Comparison of ENCODE assay signal across 1 cellular context in the genomic region with DNA sequence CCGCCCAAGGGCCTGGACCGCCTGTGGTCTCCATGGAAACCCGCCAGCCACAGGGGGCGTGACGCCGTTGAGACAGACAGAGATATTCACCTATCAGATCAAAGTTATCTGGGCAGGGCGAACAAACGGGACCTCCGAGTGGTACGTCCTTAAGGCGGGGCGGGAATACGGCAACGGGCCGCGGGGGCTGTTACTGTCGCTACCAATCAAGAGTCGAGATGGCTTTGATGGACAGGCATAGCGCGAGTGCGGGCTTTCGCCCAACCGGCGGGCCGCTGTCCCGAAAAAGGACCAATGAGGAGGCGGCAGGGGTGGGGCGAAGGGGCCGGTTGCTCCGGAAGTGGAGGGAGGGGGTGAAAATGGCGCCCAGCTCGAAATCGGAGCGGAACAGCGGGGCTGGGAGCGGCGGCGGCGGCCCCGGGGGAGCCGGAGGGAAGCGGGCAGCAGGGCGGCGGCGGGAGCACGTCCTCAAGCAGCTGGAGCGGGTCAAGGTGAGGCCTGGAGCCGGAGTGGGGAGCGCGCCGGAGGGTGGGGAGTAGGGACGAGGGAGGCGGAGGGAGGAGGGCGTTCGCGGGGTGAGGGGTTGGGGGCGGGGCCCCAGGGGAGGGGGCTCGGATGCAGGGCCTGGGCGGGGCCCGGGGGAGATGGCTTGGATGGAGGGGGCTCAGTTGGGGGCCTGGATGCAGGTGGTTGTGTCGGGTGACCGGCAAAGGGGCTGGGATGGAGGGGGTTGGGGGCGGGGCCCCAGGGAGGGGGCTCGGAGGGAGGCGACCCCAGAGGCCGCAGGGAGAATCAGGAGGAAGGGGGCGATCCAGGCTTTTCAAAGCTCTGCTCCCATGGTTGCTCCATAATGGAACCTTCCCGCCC.
TF ChIP-seq lines count a peak whose summit lies in the region.

A gene with protein sequence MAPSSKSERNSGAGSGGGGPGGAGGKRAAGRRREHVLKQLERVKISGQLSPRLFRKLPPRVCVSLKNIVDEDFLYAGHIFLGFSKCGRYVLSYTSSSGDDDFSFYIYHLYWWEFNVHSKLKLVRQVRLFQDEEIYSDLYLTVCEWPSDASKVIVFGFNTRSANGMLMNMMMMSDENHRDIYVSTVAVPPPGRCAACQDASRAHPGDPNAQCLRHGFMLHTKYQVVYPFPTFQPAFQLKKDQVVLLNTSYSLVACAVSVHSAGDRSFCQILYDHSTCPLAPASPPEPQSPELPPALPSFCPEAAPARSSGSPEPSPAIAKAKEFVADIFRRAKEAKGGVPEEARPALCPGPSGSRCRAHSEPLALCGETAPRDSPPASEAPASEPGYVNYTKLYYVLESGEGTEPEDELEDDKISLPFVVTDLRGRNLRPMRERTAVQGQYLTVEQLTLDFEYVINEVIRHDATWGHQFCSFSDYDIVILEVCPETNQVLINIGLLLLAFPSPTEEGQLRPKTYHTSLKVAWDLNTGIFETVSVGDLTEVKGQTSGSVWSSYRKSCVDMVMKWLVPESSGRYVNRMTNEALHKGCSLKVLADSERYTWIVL (plus strand): TSS at position 356 of the 867 bp plus-strand sequence. CDS start 4 bp downstream, at position 360.

TF ChIP-seq in HepG2, 621 proteins besides CTCF, POLR2A, EP300 and RAD21 (continued from another document):
- TF ChIP-seq, protein P1, sequence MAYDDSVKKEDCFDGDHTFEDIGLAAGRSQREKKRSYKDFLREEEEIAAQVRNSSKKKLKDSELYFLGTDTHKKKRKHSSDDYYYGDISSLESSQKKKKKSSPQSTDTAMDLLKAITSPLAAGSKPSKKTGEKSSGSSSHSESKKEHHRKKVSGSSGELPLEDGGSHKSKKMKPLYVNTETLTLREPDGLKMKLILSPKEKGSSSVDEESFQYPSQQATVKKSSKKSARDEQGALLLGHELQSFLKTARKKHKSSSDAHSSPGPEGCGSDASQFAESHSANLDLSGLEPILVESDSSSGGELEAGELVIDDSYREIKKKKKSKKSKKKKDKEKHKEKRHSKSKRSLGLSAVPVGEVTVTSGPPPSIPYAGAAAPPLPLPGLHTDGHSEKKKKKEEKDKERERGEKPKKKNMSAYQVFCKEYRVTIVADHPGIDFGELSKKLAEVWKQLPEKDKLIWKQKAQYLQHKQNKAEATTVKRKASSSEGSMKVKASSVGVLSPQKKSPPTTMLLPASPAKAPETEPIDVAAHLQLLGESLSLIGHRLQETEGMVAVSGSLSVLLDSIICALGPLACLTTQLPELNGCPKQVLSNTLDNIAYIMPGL (CRISPR knock-in tag; IDR thresholded peaks at IDR 0.05; ENCODE audit: borderline replicate concordance in 1 of 2, low read depth in 1 of 2) = peak; percentile 36 to 48; a peak in 2 of 4 replicates
- TF ChIP-seq, protein P2, sequence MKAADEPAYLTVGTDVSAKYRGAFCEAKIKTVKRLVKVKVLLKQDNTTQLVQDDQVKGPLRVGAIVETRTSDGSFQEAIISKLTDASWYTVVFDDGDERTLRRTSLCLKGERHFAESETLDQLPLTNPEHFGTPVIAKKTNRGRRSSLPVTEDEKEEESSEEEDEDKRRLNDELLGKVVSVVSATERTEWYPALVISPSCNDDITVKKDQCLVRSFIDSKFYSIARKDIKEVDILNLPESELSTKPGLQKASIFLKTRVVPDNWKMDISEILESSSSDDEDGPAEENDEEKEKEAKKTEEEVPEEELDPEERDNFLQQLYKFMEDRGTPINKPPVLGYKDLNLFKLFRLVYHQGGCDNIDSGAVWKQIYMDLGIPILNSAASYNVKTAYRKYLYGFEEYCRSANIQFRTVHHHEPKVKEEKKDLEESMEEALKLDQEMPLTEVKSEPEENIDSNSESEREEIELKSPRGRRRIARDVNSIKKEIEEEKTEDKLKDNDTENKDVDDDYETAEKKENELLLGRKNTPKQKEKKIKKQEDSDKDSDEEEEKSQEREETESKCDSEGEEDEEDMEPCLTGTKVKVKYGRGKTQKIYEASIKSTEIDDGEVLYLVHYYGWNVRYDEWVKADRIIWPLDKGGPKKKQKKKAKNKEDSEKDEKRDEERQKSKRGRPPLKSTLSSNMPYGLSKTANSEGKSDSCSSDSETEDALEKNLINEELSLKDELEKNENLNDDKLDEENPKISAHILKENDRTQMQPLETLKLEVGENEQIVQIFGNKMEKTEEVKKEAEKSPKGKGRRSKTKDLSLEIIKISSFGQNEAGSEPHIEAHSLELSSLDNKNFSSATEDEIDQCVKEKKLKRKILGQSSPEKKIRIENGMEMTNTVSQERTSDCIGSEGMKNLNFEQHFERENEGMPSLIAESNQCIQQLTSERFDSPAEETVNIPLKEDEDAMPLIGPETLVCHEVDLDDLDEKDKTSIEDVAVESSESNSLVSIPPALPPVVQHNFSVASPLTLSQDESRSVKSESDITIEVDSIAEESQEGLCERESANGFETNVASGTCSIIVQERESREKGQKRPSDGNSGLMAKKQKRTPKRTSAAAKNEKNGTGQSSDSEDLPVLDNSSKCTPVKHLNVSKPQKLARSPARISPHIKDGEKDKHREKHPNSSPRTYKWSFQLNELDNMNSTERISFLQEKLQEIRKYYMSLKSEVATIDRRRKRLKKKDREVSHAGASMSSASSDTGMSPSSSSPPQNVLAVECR (CRISPR knock-in tag; IDR thresholded peaks at IDR 0.05; ENCODE audit: borderline replicate concordance) = peak; percentile 88; the same call in 1 of the 2 replicates
- TF ChIP-seq HNRNPL (IDR thresholded peaks at IDR 0.05; ENCODE audit: low read depth, low read length) (0 out of 2 replicates have a peak, but pooled peaks have one; percentile 44), ZNF207 (IDR thresholded peaks at IDR 0.05; ENCODE audit: borderline replicate concordance) (no peak), CBX1 (IDR thresholded peaks at IDR 0.05; ENCODE audit: low read depth) (peak; percentile 28), SP2 (CRISPR knock-in tag; IDR thresholded peaks at IDR 0.05) (peak; percentile 100), NONO (IDR thresholded peaks at IDR 0.05) (no peak), NONO (CRISPR knock-in tag; conservative IDR thresholded peaks at IDR 0.05) (peak; percentile 50; the same call in 1 of the 2 replicates), ZNF879 (CRISPR knock-in tag; IDR thresholded peaks at IDR 0.05) (no peak), ZBTB42 (CRISPR knock-in tag; IDR thresholded peaks at IDR 0.05) (no peak), ELF3 (CRISPR knock-in tag; IDR thresholded peaks at IDR 0.05) (peak; percentile 6; the same call in 1 of the 2 replicates), GATA4 (IDR thresholded peaks at IDR 0.05; ENCODE audit: borderline replicate concordance, low read depth) (no peak), MED1 (CRISPR knock-in tag; IDR thresholded peaks at IDR 0.05) (0 out of 2 replicates have a peak, but pooled peaks have one; percentile 26)
- TF ChIP-seq, protein P3, sequence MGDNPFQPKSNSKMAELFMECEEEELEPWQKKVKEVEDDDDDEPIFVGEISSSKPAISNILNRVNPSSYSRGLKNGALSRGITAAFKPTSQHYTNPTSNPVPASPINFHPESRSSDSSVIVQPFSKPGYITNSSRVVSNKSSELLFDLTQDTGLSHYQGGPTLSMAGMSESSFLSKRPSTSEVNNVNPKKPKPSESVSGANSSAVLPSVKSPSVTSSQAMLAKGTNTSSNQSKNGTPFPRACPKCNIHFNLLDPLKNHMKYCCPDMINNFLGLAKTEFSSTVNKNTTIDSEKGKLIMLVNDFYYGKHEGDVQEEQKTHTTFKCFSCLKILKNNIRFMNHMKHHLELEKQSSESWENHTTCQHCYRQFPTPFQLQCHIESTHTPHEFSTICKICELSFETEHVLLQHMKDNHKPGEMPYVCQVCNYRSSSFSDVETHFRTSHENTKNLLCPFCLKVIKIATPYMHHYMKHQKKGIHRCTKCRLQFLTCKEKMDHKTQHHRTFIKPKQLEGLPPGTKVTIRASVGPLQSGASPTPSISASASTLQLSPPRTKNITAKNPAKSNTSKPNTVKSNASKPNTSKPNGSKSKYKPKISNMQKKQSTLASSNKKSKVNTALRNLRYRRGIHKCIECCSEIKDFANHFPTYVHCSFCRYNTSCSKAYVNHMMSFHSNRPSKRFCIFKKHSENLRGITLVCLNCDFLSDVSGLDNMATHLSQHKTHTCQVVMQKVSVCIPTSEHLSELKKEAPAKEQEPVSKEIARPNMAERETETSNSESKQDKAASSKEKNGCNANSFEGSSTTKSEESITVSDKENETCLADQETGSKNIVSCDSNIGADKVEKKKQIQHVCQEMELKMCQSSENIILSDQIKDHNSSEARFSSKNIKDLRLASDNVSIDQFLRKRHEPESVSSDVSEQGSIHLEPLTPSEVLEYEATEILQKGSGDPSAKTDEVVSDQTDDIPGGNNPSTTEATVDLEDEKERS (CRISPR knock-in tag; IDR thresholded peaks at IDR 0.05) = no peak
- TF ChIP-seq, protein P4, sequence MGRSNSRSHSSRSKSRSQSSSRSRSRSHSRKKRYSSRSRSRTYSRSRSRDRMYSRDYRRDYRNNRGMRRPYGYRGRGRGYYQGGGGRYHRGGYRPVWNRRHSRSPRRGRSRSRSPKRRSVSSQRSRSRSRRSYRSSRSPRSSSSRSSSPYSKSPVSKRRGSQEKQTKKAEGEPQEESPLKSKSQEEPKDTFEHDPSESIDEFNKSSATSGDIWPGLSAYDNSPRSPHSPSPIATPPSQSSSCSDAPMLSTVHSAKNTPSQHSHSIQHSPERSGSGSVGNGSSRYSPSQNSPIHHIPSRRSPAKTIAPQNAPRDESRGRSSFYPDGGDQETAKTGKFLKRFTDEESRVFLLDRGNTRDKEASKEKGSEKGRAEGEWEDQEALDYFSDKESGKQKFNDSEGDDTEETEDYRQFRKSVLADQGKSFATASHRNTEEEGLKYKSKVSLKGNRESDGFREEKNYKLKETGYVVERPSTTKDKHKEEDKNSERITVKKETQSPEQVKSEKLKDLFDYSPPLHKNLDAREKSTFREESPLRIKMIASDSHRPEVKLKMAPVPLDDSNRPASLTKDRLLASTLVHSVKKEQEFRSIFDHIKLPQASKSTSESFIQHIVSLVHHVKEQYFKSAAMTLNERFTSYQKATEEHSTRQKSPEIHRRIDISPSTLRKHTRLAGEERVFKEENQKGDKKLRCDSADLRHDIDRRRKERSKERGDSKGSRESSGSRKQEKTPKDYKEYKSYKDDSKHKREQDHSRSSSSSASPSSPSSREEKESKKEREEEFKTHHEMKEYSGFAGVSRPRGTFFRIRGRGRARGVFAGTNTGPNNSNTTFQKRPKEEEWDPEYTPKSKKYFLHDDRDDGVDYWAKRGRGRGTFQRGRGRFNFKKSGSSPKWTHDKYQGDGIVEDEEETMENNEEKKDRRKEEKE (IDR thresholded peaks at IDR 0.05) = no peak
